15 cellular contexts compared by ENCODE assay signal in genomic region chr2:66696856-66697255, GRCh38.
"Had no signal": no experiment of that assay in that cellular context is flagged by ENCODE, and none has a peak within 500 bp of the region (broad histone marks: within the 10 kb centered on the region; RNA-seq: fewer than 3 reads in every experiment).

No MANE protein-coding gene starts in this region.

- H3K4me1 Mint-ChIP-seq: activated naive CD4-positive, alpha-beta T cell treated with anti-CD3 and anti-CD28 coated beads, Interleukin-2, amount 10 ng/mL, durations not matched to agents 7 days and 5 days; natural killer cell had no signal

- H3K4me3 ChIP-seq: thoracic aorta had no signal

- H3K36me3 ChIP-seq: thoracic aorta had no signal

- DNase-seq: activated CD4-positive, alpha-beta T cell treated with anti-CD3 and anti-CD28 coated beads, Interleukin-2, amount 50 U/mL, for 1 hour; activated CD4-positive, CD25-positive, alpha-beta regulatory T cell; activated naive CD4-positive, alpha-beta T cell treated with anti-CD3 and anti-CD28 coated beads, Interleukin-2, amount 10 ng/mL, durations not matched to agents 7 days and 5 days; cortex of kidney; effector CD8-positive, alpha-beta T cell; hypothalamus; kidney glomerular epithelial cell; natural killer cell; stimulated activated CD4-positive, alpha-beta T cell treated with anti-CD3 and anti-CD28 coated beads, Interleukin-4, amount 100 ng/mL, for 1 hour; stimulated activated CD8-positive, alpha-beta memory T cell treated with anti-CD3 and anti-CD28 coated beads, Interleukin-4, amount 100 ng/mL, for 48 hours; stimulated activated naive CD8-positive, alpha-beta T cell treated with anti-CD3 and anti-CD28 coated beads, Interleukin-15, Interleukin-2, amounts not matched to agents 100 U/mL and 50 U/mL, for 24 hours; T-helper 2 cell had no signal

- H3K9me3 Mint-ChIP-seq: activated naive CD4-positive, alpha-beta T cell treated with anti-CD3 and anti-CD28 coated beads, Interleukin-2, amount 10 ng/mL, durations not matched to agents 7 days and 5 days; activated T-helper 2 cell treated with anti-CD3 and anti-CD28 coated beads, Interferon-gamma antibody, Interleukin-2, Interleukin-4, amounts not matched to agents 10 μg/mL and 5 μg/mL and 100 μg/mL, durations not matched to agents 14 hours and 24 hours and 36 hours; natural killer cell had no signal

- H3K4me3 Mint-ChIP-seq: activated naive CD4-positive, alpha-beta T cell treated with anti-CD3 and anti-CD28 coated beads, Interleukin-2, amount 10 ng/mL, durations not matched to agents 7 days and 5 days; natural killer cell had no signal

- H3K9me3 ChIP-seq: thoracic aorta had no signal

- H3K27ac Mint-ChIP-seq: activated naive CD4-positive, alpha-beta T cell treated with anti-CD3 and anti-CD28 coated beads, Interleukin-2, amount 10 ng/mL, durations not matched to agents 7 days and 5 days; activated T-helper 2 cell treated with anti-CD3 and anti-CD28 coated beads, Interferon-gamma antibody, Interleukin-2, Interleukin-4, amounts not matched to agents 10 μg/mL and 5 μg/mL and 100 μg/mL, durations not matched to agents 14 hours and 24 hours and 36 hours; natural killer cell had no signal

- H3K36me3 Mint-ChIP-seq: activated naive CD4-positive, alpha-beta T cell treated with anti-CD3 and anti-CD28 coated beads, Interleukin-2, amount 10 ng/mL, durations not matched to agents 7 days and 5 days; natural killer cell had no signal

- H3K27ac ChIP-seq: thoracic aorta had no signal

- ATAC-seq: natural killer cell; stimulated activated naive CD8-positive, alpha-beta T cell treated with anti-CD3 and anti-CD28 coated beads, Interleukin-15, Interleukin-2, amounts not matched to agents 100 U/mL and 50 U/mL, for 24 hours had no signal

- FAIRE-seq: TTC549 had no signal

- H3K27me3 Mint-ChIP-seq: activated naive CD4-positive, alpha-beta T cell treated with anti-CD3 and anti-CD28 coated beads, Interleukin-2, amount 10 ng/mL, durations not matched to agents 7 days and 5 days had no signal
